Comparison of ENCODE assay signal across 23 cellular contexts in genomic region chr12:28265435-28266042, GRCh38.
DNase-seq lines count a peak whose midpoint lies in the region; FAIRE-seq and TF ChIP-seq lines count a peak whose summit lies in the region.
"Had no signal": no experiment of that assay in that cellular context is flagged by ENCODE, and none has a peak within 500 bp of the region (broad histone marks: within the 10 kb centered on the region; RNA-seq: fewer than 3 reads in every experiment).

No MANE protein-coding gene starts in this region.

- no peaks in the 10 kb centered on the region for H3K79me2 ChIP-seq in astrocyte (ENCODE audit: insufficient read depth, low read length)

- WGBS in transverse colon (ENCODE audit: low coverage in 1 of 2), 2 donors: 72 to 85% methylated on average over 2 of the region's 2 CpGs

- H3K4me3 Mint-ChIP-seq in activated naive CD4-positive, alpha-beta T cell treated with anti-CD3 and anti-CD28 coated beads, Interleukin-2, amount 50 U/mL, for 24 hours: no peak overlapping the region
- H3K4me3 Mint-ChIP-seq in astrocyte (ENCODE audit: unreplicated experiment): no peak overlapping the region
- H3K4me3 Mint-ChIP-seq in mesothelial cell of epicardium: no peak overlapping the region
- H3K4me3 Mint-ChIP-seq: B cell; CD8-positive, alpha-beta T cell had no signal

- H3K36me3 ChIP-seq in astrocyte (ENCODE audit: insufficient read depth, low read length) (no peaks in the 10 kb centered on the region), transverse colon (peaks cover 0 to under 1% (median 0%) of the 10 kb centered on the region in 4 donors)
- H3K36me3 ChIP-seq: BLaER1 had no signal

- no peaks in the 10 kb centered on the region for H3K4me1 ChIP-seq in astrocyte (ENCODE audit: insufficient read depth, low read length)
- H3K4me1 ChIP-seq in transverse colon: no peaks in the 10 kb centered on the region
- H3K4me1 ChIP-seq: BLaER1, Caco-2 had no signal

- H3K27ac Mint-ChIP-seq in activated naive CD4-positive, alpha-beta T cell treated with anti-CD3 and anti-CD28 coated beads, Interleukin-2, amount 50 U/mL, for 24 hours: peak overlapping the region; percentile 41
- H3K27ac Mint-ChIP-seq in astrocyte (ENCODE audit: unreplicated experiment) (no peak overlapping the region), mesothelial cell of epicardium (peak overlapping the region; percentile 47)
- H3K27ac Mint-ChIP-seq: B cell; CD8-positive, alpha-beta T cell had no signal

- no peak for TF ChIP-seq EP300 in transverse colon (IDR thresholded peaks at IDR 0.05; ENCODE audit: low read depth)

- H3K9me3 ChIP-seq in astrocyte (ENCODE audit: insufficient read depth, low read depth, low read length) (peaks cover 4% of the 10 kb centered on the region), transverse colon (no peaks in the 10 kb centered on the region)
- H3K9me3 ChIP-seq: Caco-2 had no signal

- H2AFZ ChIP-seq in astrocyte (ENCODE audit: low read depth, low read length): no peak overlapping the region
- H2AFZ ChIP-seq: GM23248 had no signal

- TF ChIP-seq POLR2A in transverse colon (IDR thresholded peaks at IDR 0.05): no peak

- H3K27ac ChIP-seq in astrocyte (ENCODE audit: low read depth, low read length) (no peak overlapping the region), transverse colon (no peak overlapping the region)
- H3K27ac ChIP-seq: BLaER1, C4-2B, GM23248 had no signal

- no peaks in the 10 kb centered on the region for H3K27me3 Mint-ChIP-seq in activated naive CD4-positive, alpha-beta T cell treated with anti-CD3 and anti-CD28 coated beads, Interleukin-2, amount 50 U/mL, for 24 hours
- no peaks in the 10 kb centered on the region for H3K27me3 Mint-ChIP-seq in astrocyte (ENCODE audit: low read depth, unreplicated experiment)
- no peaks in the 10 kb centered on the region for H3K27me3 Mint-ChIP-seq in mesothelial cell of epicardium (ENCODE audit: low read depth)
- H3K27me3 Mint-ChIP-seq: B cell; CD4-positive, CD25-positive, alpha-beta regulatory T cell had no signal

- peaks cover 3% of the 10 kb centered on the region for H3K4me1 Mint-ChIP-seq in activated naive CD4-positive, alpha-beta T cell treated with anti-CD3 and anti-CD28 coated beads, Interleukin-2, amount 50 U/mL, for 24 hours
- H3K4me1 Mint-ChIP-seq in astrocyte (ENCODE audit: low read depth, unreplicated experiment): peaks cover 5% of the 10 kb centered on the region
- H3K4me1 Mint-ChIP-seq in mesothelial cell of epicardium: peaks cover 8% of the 10 kb centered on the region
- H3K4me1 Mint-ChIP-seq: B cell had no signal

- in situ Hi-C loops in transverse colon (cut with MboI; ENCODE audit: low pct_ligation_motif_present in 1 of 4, low pct_unique_long_range_greater_than_20kb in 1 of 4, low sequenced_read_pairs in 3 of 4): no loop called here

- DNase-seq in activated naive CD4-positive, alpha-beta T cell (lab: John Stamatoyannopoulos, UW): no peak
- peak; percentile 39 for DNase-seq in astrocyte (ENCODE audit: low read depth)
- DNase-seq in mesothelial cell of epicardium (ENCODE audit: low spot score in 2 of 2, unreplicated experiment in 2 of 2): no peak
- DNase-seq in nucleus accumbens (lab: John Stamatoyannopoulos, UW): no peak
- DNase-seq in foreskin melanocyte: no peak
- no peak for DNase-seq in transverse colon
- DNase-seq: 8988T; Caco-2; CD4-positive, CD25-positive, alpha-beta regulatory T cell; CD8-positive, alpha-beta T cell; DMS153; DND-41; GM23248; H7; HCEC 1CT had no signal

- no peak overlapping the region for H3K4me3 ChIP-seq in astrocyte (ENCODE audit: insufficient read depth, low read depth, low read length)
- no peak overlapping the region for H3K4me3 ChIP-seq in transverse colon
- H3K4me3 ChIP-seq: BLaER1, GM23248 had no signal

- FAIRE-seq in astrocyte (lab: Jason Lieb, UNC): no peak
- FAIRE-seq: G401.6, GM12892, GM19239, H1 had no signal

- TF ChIP-seq CTCF in astrocyte (IDR thresholded peaks at IDR 0.05; ENCODE audit: insufficient read depth, low read depth, low read length) (no peak), mesothelial cell of epicardium (IDR thresholded peaks at IDR 0.05; ENCODE audit: unreplicated experiment) (no peak), transverse colon (IDR thresholded peaks at IDR 0.05) (no peak)

- H3K9me3 Mint-ChIP-seq in activated naive CD4-positive, alpha-beta T cell treated with anti-CD3 and anti-CD28 coated beads, Interleukin-2, amount 50 U/mL, for 24 hours: no peaks in the 10 kb centered on the region
- H3K9me3 Mint-ChIP-seq in astrocyte (ENCODE audit: unreplicated experiment) (no peaks in the 10 kb centered on the region), mesothelial cell of epicardium (peaks cover 15% of the 10 kb centered on the region)

- no peaks in the 10 kb centered on the region for H3K27me3 ChIP-seq in astrocyte (ENCODE audit: insufficient read depth, low read length)
- H3K27me3 ChIP-seq in transverse colon: no peaks in the 10 kb centered on the region
- H3K27me3 ChIP-seq: BLaER1 had no signal

- H3K4me2 ChIP-seq in astrocyte (ENCODE audit: low read length): no peak overlapping the region
- H3K4me2 ChIP-seq: BLaER1 had no signal

- no peaks in the 10 kb centered on the region for H4K20me1 ChIP-seq in astrocyte (ENCODE audit: insufficient read depth, low read length)
- H4K20me1 ChIP-seq: BLaER1 had no signal

- H3K9ac ChIP-seq in astrocyte (ENCODE audit: low read length): no peak overlapping the region
- H3K9ac ChIP-seq: BLaER1, GM23248 had no signal

- H3K36me3 Mint-ChIP-seq in activated naive CD4-positive, alpha-beta T cell treated with anti-CD3 and anti-CD28 coated beads, Interleukin-2, amount 50 U/mL, for 24 hours: peaks cover 39% of the 10 kb centered on the region
- H3K36me3 Mint-ChIP-seq in astrocyte (ENCODE audit: low read depth, unreplicated experiment): peaks cover 4% of the 10 kb centered on the region
- H3K36me3 Mint-ChIP-seq in mesothelial cell of epicardium: peaks cover 19% of the 10 kb centered on the region

- intact Hi-C loops in transverse colon (cut with DNase I; ENCODE audit: low total_unique reads): no loop called here
